16 cellular contexts compared by ENCODE assay signal in genomic region chr12:51413791-51414190, GRCh38. TPM values are rescaled to one million over a fixed set of nuclear protein-coding genes. Genes with fewer than 3 reads are reported as not detected.
DNase-seq lines count a peak whose midpoint lies in the region; ATAC-seq and TF ChIP-seq lines count a peak whose summit lies in the region.
"Had no signal": no experiment of that assay in that cellular context is flagged by ENCODE, and none has a peak within 500 bp of the region (broad histone marks: within the 10 kb centered on the region; RNA-seq: fewer than 3 reads in every experiment).

No MANE protein-coding gene starts in this region.

- 85% methylated on average over 3 of the region's 3 CpGs for WGBS in smooth muscle cell (ENCODE audit: low lambda C conversion rate)

- H3K27me3 Mint-ChIP-seq in glutamatergic neuron (ENCODE audit: unreplicated experiment) (no peaks in the 10 kb centered on the region), Calu3 (ENCODE audit: unreplicated experiment) (no peaks in the 10 kb centered on the region)
- H3K27me3 Mint-ChIP-seq in activated CD8-positive, alpha-beta memory T cell treated with anti-CD3 and anti-CD28 coated beads, Interleukin-2, amount 10 ng/mL, durations not matched to agents 7 days and 5 days: peaks cover 8% of the 10 kb centered on the region
- H3K27me3 Mint-ChIP-seq: CD4-positive, alpha-beta memory T cell had no signal

- H3K4me3 ChIP-seq in PC-3 (ENCODE audit: low read length): peak overlapping the region; percentile 7; the same call in 1 of the 2 replicates
- H3K4me3 ChIP-seq in smooth muscle cell: no peak overlapping the region
- H3K4me3 ChIP-seq: GM12878, GM23338 had no signal

- H3K4me1 ChIP-seq in PC-3 (ENCODE audit: insufficient read depth, low read length): peaks cover 21% of the 10 kb centered on the region
- no peaks in the 10 kb centered on the region for H3K4me1 ChIP-seq in smooth muscle cell (ENCODE audit: low read depth)

- intact Hi-C loops in PC-3 (cut with micrococcal nuclease) (no loop called here), Calu3 (cut with micrococcal nuclease; ENCODE audit: unreplicated experiment) (no loop called here)

- H3K4me3 Mint-ChIP-seq in glutamatergic neuron (ENCODE audit: unreplicated experiment) (peak overlapping the region; percentile 20), Calu3 (ENCODE audit: low read depth, unreplicated experiment) (no peak overlapping the region)
- H3K4me3 Mint-ChIP-seq in activated CD8-positive, alpha-beta memory T cell treated with anti-CD3 and anti-CD28 coated beads, Interleukin-2, amount 10 ng/mL, durations not matched to agents 7 days and 5 days: no peak overlapping the region
- H3K4me3 Mint-ChIP-seq: CD4-positive, alpha-beta memory T cell; GM23338; H9 had no signal

- H3K9me3 ChIP-seq in PC-3 (ENCODE audit: low read length): no peaks in the 10 kb centered on the region
- H3K9me3 ChIP-seq in smooth muscle cell (replicated peaks; ENCODE audit: low read depth): no peaks in the 10 kb centered on the region

- no peaks in the 10 kb centered on the region for H3K9me3 Mint-ChIP-seq in glutamatergic neuron (ENCODE audit: unreplicated experiment)
- no peaks in the 10 kb centered on the region for H3K9me3 Mint-ChIP-seq in Calu3 (ENCODE audit: low read depth, unreplicated experiment)
- no peaks in the 10 kb centered on the region for H3K9me3 Mint-ChIP-seq in activated CD8-positive, alpha-beta memory T cell treated with anti-CD3 and anti-CD28 coated beads, Interleukin-2, amount 10 ng/mL, durations not matched to agents 7 days and 5 days (ENCODE audit: low read depth)
- H3K9me3 Mint-ChIP-seq: CD4-positive, alpha-beta memory T cell; GM23338; H9 had no signal

- H3K79me2 ChIP-seq in PC-3 (ENCODE audit: low read length) (no peaks in the 10 kb centered on the region), smooth muscle cell (ENCODE audit: low read depth) (peaks cover 4% of the 10 kb centered on the region)

- H3K9ac ChIP-seq in PC-3 (ENCODE audit: low read length): no peak overlapping the region
- no peak overlapping the region for H3K9ac ChIP-seq in smooth muscle cell (ENCODE audit: low read depth)

- no peaks in the 10 kb centered on the region for H3K9me2 ChIP-seq in PC-3 (replicated peaks; ENCODE audit: low read length)

- H3K4me2 ChIP-seq in PC-3 (ENCODE audit: low read length): peak overlapping the region; percentile 58
- peak overlapping the region; percentile 54 for H3K4me2 ChIP-seq in smooth muscle cell
- H3K4me2 ChIP-seq: GM23338 had no signal

- H3K27ac Mint-ChIP-seq in glutamatergic neuron (ENCODE audit: unreplicated experiment) (no peak overlapping the region), Calu3 (ENCODE audit: unreplicated experiment) (no peak overlapping the region)
- no peak overlapping the region for H3K27ac Mint-ChIP-seq in activated CD8-positive, alpha-beta memory T cell treated with anti-CD3 and anti-CD28 coated beads, Interleukin-2, amount 10 ng/mL, durations not matched to agents 7 days and 5 days
- H3K27ac Mint-ChIP-seq: CD4-positive, alpha-beta memory T cell; GM23338 had no signal

- H3K4me1 Mint-ChIP-seq in glutamatergic neuron (ENCODE audit: low read depth, unreplicated experiment) (no peaks in the 10 kb centered on the region), Calu3 (ENCODE audit: low read depth, unreplicated experiment) (no peaks in the 10 kb centered on the region)
- peaks cover 4% of the 10 kb centered on the region for H3K4me1 Mint-ChIP-seq in activated CD8-positive, alpha-beta memory T cell treated with anti-CD3 and anti-CD28 coated beads, Interleukin-2, amount 10 ng/mL, durations not matched to agents 7 days and 5 days
- H3K4me1 Mint-ChIP-seq: CD4-positive, alpha-beta memory T cell had no signal

- H2AFZ ChIP-seq in PC-3 (ENCODE audit: low read length) (no peak overlapping the region), smooth muscle cell (ENCODE audit: low read depth) (no peak overlapping the region)
- H2AFZ ChIP-seq: GM23338 had no signal

- peak; percentile 71 for ATAC-seq in PC-3
- ATAC-seq in HG03469 (IDR thresholded peaks at IDR 0.05; ENCODE audit: unreplicated experiment): no peak
- ATAC-seq in activated CD8-positive, alpha-beta memory T cell treated with anti-CD3 and anti-CD28 coated beads, Interleukin-2, amount 10 ng/mL, durations not matched to agents 7 days and 5 days: no peak
- ATAC-seq: GM12878, GM23338, HCT116 had no signal

- no peaks in the 10 kb centered on the region for H3K36me3 ChIP-seq in PC-3 (ENCODE audit: low read depth, low read length)
- H3K36me3 ChIP-seq in smooth muscle cell (ENCODE audit: low read depth): no peaks in the 10 kb centered on the region

- CTCF ChIA-PET in PC-3 (lab: Charles Lee): interaction anchor here (0.5 kb wide), 1 partner anchor 331 kb away, joined by 4 read pairs; no protein-coding TSS in a partner anchor
- CTCF ChIA-PET in Calu3 (lab: Charles Lee): no interaction called here
- CTCF ChIA-PET in activated CD8-positive, alpha-beta memory T cell treated with anti-CD3 and anti-CD28 coated beads, Interleukin-2, amount 10 ng/mL, durations not matched to agents 7 days and 5 days (lab: Charles Lee): no interaction called here

- H3K36me3 Mint-ChIP-seq in glutamatergic neuron (ENCODE audit: unreplicated experiment) (no peaks in the 10 kb centered on the region), Calu3 (ENCODE audit: insufficient read depth, unreplicated experiment) (no peaks in the 10 kb centered on the region)
- no peaks in the 10 kb centered on the region for H3K36me3 Mint-ChIP-seq in activated CD8-positive, alpha-beta memory T cell treated with anti-CD3 and anti-CD28 coated beads, Interleukin-2, amount 10 ng/mL, durations not matched to agents 7 days and 5 days
- H3K36me3 Mint-ChIP-seq: CD4-positive, alpha-beta memory T cell had no signal

- H3K27me3 ChIP-seq in PC-3 (ENCODE audit: low read length): no peaks in the 10 kb centered on the region
- H3K27me3 ChIP-seq in smooth muscle cell (ENCODE audit: low read depth): no peaks in the 10 kb centered on the region

- H3K27ac ChIP-seq in PC-3 (ENCODE audit: low read length) (0 out of 2 replicates have a peak overlapping the region, but pooled peaks have one; percentile 18), smooth muscle cell (ENCODE audit: low read depth) (no peak overlapping the region)

- TF ChIP-seq CTCF in PC-3 (conservative IDR thresholded peaks at IDR 0.05; ENCODE audit: low read depth, low read length): no peak
- no peak for TF ChIP-seq CTCF in glutamatergic neuron (IDR thresholded peaks at IDR 0.05; ENCODE audit: partially characterized antibody, unreplicated experiment)
- no peak for TF ChIP-seq CTCF in smooth muscle cell (IDR thresholded peaks at IDR 0.05; ENCODE audit: borderline replicate concordance, insufficient read depth, poor library complexity, severe bottlenecking)
- TF ChIP-seq CTCF in Calu3 (IDR thresholded peaks at IDR 0.05; ENCODE audit: unreplicated experiment): no peak

- DNase-seq in PC-3 (peak; percentile 57), glutamatergic neuron (no peak), smooth muscle cell (lab: John Stamatoyannopoulos, UW; ENCODE audit: unreplicated experiment) (no peak), Calu3 (no peak)
- no peak for DNase-seq in activated CD8-positive, alpha-beta memory T cell treated with anti-CD3 and anti-CD28 coated beads, Interleukin-2, amount 10 ng/mL, durations not matched to agents 7 days and 5 days
- DNase-seq: C1 segment of cervical spinal cord; CD4-positive, alpha-beta memory T cell; COR-L47; DMS79; EL; GDM1; H9 had no signal

- POLR2A ChIA-PET in PC-3 (lab: Charles Lee; ENCODE audit: unreplicated experiment): interaction anchor here (0.6 kb wide), 3 partner anchors 20 to 656 kb away, joined by 4 to 13 read pairs (median 7); partner anchors contain the start of gene ATG101

- BruUV-seq in PC-3 (replicated peaks; lab: Mats Ljungman, UMichigan): no TSS peak
- no TSS peak for BruUV-seq in Calu3 (replicated peaks; lab: Mats Ljungman, UMichigan)

- H3F3A ChIP-seq in PC-3 (ENCODE audit: low read length, unreplicated experiment): no peaks in the 10 kb centered on the region
- peaks cover 3% of the 10 kb centered on the region for H3F3A ChIP-seq in smooth muscle cell (ENCODE audit: low read depth)

- no peaks in the 10 kb centered on the region for H4K20me1 ChIP-seq in PC-3 (ENCODE audit: low read length)
- H4K20me1 ChIP-seq in smooth muscle cell (ENCODE audit: low read depth): no peaks in the 10 kb centered on the region

RNA-seq across cellular contexts. Expression of gene SLC4A8, which starts 10.8 kb away (rescaled TPM):
- total RNA-seq in PC-3 (2014; rRNA removed) (3.3 and 4.2 TPM in 2 replicates), glutamatergic neuron (ENCODE audit: unreplicated experiment) (80.0 TPM), smooth muscle cell (2.2 and 5.2 TPM in 2 replicates), Calu3 (2022) (0.76 and 1.1 TPM in 2 replicates)
- polyA plus RNA-seq in smooth muscle cell: 1.00 and 1.3 TPM in 2 replicates
- total RNA-seq in activated CD8-positive, alpha-beta memory T cell treated with anti-CD3 and anti-CD28 coated beads, Interleukin-2, amount 10 ng/mL, durations not matched to agents 7 days and 5 days: 1 to 10 TPM; 9.1 to 9.2 TPM

RNA-seq across cellular contexts. Expression of gene GALNT6, which starts 22.6 kb away (rescaled TPM):
- total RNA-seq in PC-3 (2014; rRNA removed) (93.4 and 101 TPM in 2 replicates), glutamatergic neuron (ENCODE audit: unreplicated experiment) (0.39 TPM), smooth muscle cell (38.5 and 55.6 TPM in 2 replicates), Calu3 (2022) (34.0 and 45.3 TPM in 2 replicates)
- 7.8 and 31.2 TPM in 2 replicates for polyA plus RNA-seq in smooth muscle cell
- 10 to 100 TPM; 43.9 to 47.9 TPM for total RNA-seq in activated CD8-positive, alpha-beta memory T cell treated with anti-CD3 and anti-CD28 coated beads, Interleukin-2, amount 10 ng/mL, durations not matched to agents 7 days and 5 days

Comparison
In these comparisons a context has a peak if more than half of its experiments do, and no peak if none do; other contexts are left out.
1. RNA of gene GALNT6, which starts 22.6 kb away (total RNA-seq): 93.4 to 101 TPM in PC-3, 38.5 to 55.6 TPM in smooth muscle cell, 43.9 to 47.9 TPM in activated CD8-positive, alpha-beta memory T cell treated with anti-CD3 and anti-CD28 coated beads, Interleukin-2, amount 10 ng/mL, durations not matched to agents 7 days and 5 days and 34.0 to 45.3 TPM in Calu3; 0.39 TPM in glutamatergic neuron (single experiment); every median in the first group is over 10 times any median in the second.